8 cellular contexts compared by ENCODE assay signal in genomic region chr4:76213415-76214268, GRCh38. TPM values are rescaled to one million over a fixed set of nuclear protein-coding genes. Genes with fewer than 3 reads are reported as not detected.
DNase-seq lines count a peak whose midpoint lies in the region; ATAC-seq and TF ChIP-seq lines count a peak whose summit lies in the region.

A gene with protein sequence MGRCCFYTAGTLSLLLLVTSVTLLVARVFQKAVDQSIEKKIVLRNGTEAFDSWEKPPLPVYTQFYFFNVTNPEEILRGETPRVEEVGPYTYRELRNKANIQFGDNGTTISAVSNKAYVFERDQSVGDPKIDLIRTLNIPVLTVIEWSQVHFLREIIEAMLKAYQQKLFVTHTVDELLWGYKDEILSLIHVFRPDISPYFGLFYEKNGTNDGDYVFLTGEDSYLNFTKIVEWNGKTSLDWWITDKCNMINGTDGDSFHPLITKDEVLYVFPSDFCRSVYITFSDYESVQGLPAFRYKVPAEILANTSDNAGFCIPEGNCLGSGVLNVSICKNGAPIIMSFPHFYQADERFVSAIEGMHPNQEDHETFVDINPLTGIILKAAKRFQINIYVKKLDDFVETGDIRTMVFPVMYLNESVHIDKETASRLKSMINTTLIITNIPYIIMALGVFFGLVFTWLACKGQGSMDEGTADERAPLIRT (minus strand): TSS chr4:76213824. CDS start chr4:76213543, 281 bp downstream.

- peak within 1 kb of the TSS; percentile 96 for H3K4me3 ChIP-seq in coronary artery

- peak; percentile 65 for DNase-seq in AG09319 (ENCODE audit: extremely low read depth, low read depth)
- peak; percentile 47 to 75 for DNase-seq in NCI-H446 (lab: John Stamatoyannopoulos, UW)
- peak; percentile 52 to 57 for DNase-seq in activated CD4-positive, alpha-beta T cell treated with anti-CD3 and anti-CD28 coated beads for 4 hours
- peak; percentile 93 for DNase-seq in coronary artery (ENCODE audit: low spot score)
- peak; percentile 94 for DNase-seq in left lobe of liver (ENCODE audit: low spot score)
- DNase-seq in stimulated activated CD4-positive, alpha-beta T cell treated with anti-CD3 and anti-CD28 coated beads, Interleukin-2, amount 100 ng/mL, for 48 hours: peak; percentile 44 to 45

- ATAC-seq in GM18868 (IDR thresholded peaks at IDR 0.05; ENCODE audit: unreplicated experiment) (peak; percentile 63), HG03097 (IDR thresholded peaks at IDR 0.05; ENCODE audit: low FRiP score, unreplicated experiment) (peak; percentile 80), left lobe of liver (peak; percentile 84)

- no peak for TF ChIP-seq CTCF in AG09319 (IDR thresholded peaks at IDR 0.05; ENCODE audit: low read depth, low read length)
- no peak for TF ChIP-seq CTCF in coronary artery (IDR thresholded peaks at IDR 0.05)

- peak within 1 kb of the TSS; percentile 99 for H3K27ac ChIP-seq in coronary artery

RNA-seq across cellular contexts. Expression of the gene that starts here (rescaled TPM):
- 104 TPM for total RNA-seq in left lobe of liver

Comparison
In these comparisons a context has a peak if more than half of its experiments do, and no peak if none do; other contexts are left out.
1. Peak in every context shown above with its lines: DNase-seq, ATAC-seq, H3K4me3 ChIP-seq and H3K27ac ChIP-seq.